21 cellular contexts compared by ENCODE assay signal in genomic region chr10:69738858-69739435, GRCh38.
DNase-seq lines count a peak whose midpoint lies in the region; ATAC-seq and TF ChIP-seq lines count a peak whose summit lies in the region.
"Had no signal": no experiment of that assay in that cellular context is flagged by ENCODE, and none has a peak within 500 bp of the region (broad histone marks: within the 10 kb centered on the region; RNA-seq: fewer than 3 reads in every experiment).

No MANE protein-coding gene starts in this region.

- BruUV-seq in IMR-90 (replicated peaks; lab: Mats Ljungman, UMichigan) = no TSS peak

- no peak overlapping the region for H2BK120ac ChIP-seq in H9 (ENCODE audit: low read depth, low read length, poor library complexity, severe bottlenecking)
- H2BK120ac ChIP-seq in IMR-90 (ENCODE audit: low read depth, low read length) = no peak overlapping the region

- intact Hi-C loops in IMR-90 (cut with micrococcal nuclease) = no loop called here
- intact Hi-C loops in upper lobe of right lung (cut with DNase I) = no loop called here

- DNase-seq in H9 = no peak
- no peak for DNase-seq in IMR-90
- no peak for DNase-seq in neural progenitor cell (ENCODE audit: low spot score)
- DNase-seq in upper lobe of right lung = peak; percentile 32
- DNase-seq in stimulated activated CD4-positive, alpha-beta T cell treated with anti-CD3 and anti-CD28 coated beads, Interleukin-2, amount 100 ng/mL, for 48 hours = no peak
- DNase-seq: ACHN; BE2C; CD4-positive, CD25-positive, alpha-beta regulatory T cell; COR-L47; DMS 273 treated with DMSO at 0.1 percent for 48 hours; DMS53; DND-41; EL; HCEC 1CT; KG1 had no signal

- H2BK20ac ChIP-seq in H9 (ENCODE audit: low read depth, low read length, poor library complexity, severe bottlenecking) (no peak overlapping the region), IMR-90 (ENCODE audit: low read depth, low read length) (no peak overlapping the region)

- H2BK5ac ChIP-seq in H9 (ENCODE audit: insufficient read length, low read length) = no peak overlapping the region
- no peak overlapping the region for H2BK5ac ChIP-seq in IMR-90 (ENCODE audit: low read depth, low read length, poor library complexity, severe bottlenecking)

- H3K4me1 ChIP-seq in H9 (ENCODE audit: insufficient read depth, low read length) (no peaks in the 10 kb centered on the region; the same call in 1 of the 2 replicates), IMR-90 (ENCODE audit: control insufficient read depth, insufficient read depth, low read length) (peaks cover 19% of the 10 kb centered on the region), neural progenitor cell (peaks cover 6% of the 10 kb centered on the region), upper lobe of right lung (no peaks in the 10 kb centered on the region)
- H3K4me1 ChIP-seq: BE2C had no signal

- no peaks in the 10 kb centered on the region for H3K79me1 ChIP-seq in H9 (ENCODE audit: insufficient read depth, low read depth, low read length, poor library complexity, severe bottlenecking)
- no peaks in the 10 kb centered on the region for H3K79me1 ChIP-seq in IMR-90 (ENCODE audit: low read depth in 1 of 2, low read length in 2 of 2)

- CTCF ChIA-PET in IMR-90 (lab: Yijun Ruan, JAX) = no interaction called here

- H3K9me3 Mint-ChIP-seq in H9 (no peaks in the 10 kb centered on the region; a peak in 1 of 5 replicates), neural progenitor cell (no peaks in the 10 kb centered on the region)
- H3K9me3 Mint-ChIP-seq: CD4-positive, CD25-positive, alpha-beta regulatory T cell; CD8-positive, alpha-beta memory T cell; IgD-negative memory B cell had no signal

- no peak overlapping the region for H4K5ac ChIP-seq in H9 (ENCODE audit: insufficient read length, low read depth, low read length)
- no peak overlapping the region for H4K5ac ChIP-seq in IMR-90 (ENCODE audit: low read depth, low read length)

- H3K36me3 Mint-ChIP-seq in H9 (ENCODE audit: insufficient read depth in 1 of 3, low read depth in 3 of 3) (no peaks in the 10 kb centered on the region), neural progenitor cell (no peaks in the 10 kb centered on the region)
- H3K36me3 Mint-ChIP-seq: CD4-positive, CD25-positive, alpha-beta regulatory T cell; CD8-positive, alpha-beta memory T cell; IgD-negative memory B cell had no signal

- in situ Hi-C loops in IMR-90 (cut with MboI; ENCODE audit: low sequenced_read_pairs) = no loop called here

- H3K23me2 ChIP-seq in H9 (ENCODE audit: insufficient read length, low read depth, low read length, poor library complexity, severe bottlenecking) = no peaks in the 10 kb centered on the region

- H3K9me1 ChIP-seq in IMR-90 (ENCODE audit: insufficient read depth, low read length) = peaks cover 11% of the 10 kb centered on the region

- H3K27ac ChIP-seq in H9 (ENCODE audit: insufficient read length, low read depth, low read length) (no peak overlapping the region), IMR-90 (ENCODE audit: insufficient read depth, low read length) (no peak overlapping the region), neural progenitor cell (no peak overlapping the region), upper lobe of right lung (no peak overlapping the region)
- H3K27ac ChIP-seq: HL-60 had no signal

- no peak overlapping the region for H3K18ac ChIP-seq in H9 (ENCODE audit: insufficient read length, low read depth, low read length)
- H3K18ac ChIP-seq in IMR-90 (ENCODE audit: low read depth, low read length) = no peak overlapping the region; the same call in 1 of the 2 replicates

- no peak overlapping the region for H3K9ac ChIP-seq in H9 (ENCODE audit: extremely low read depth, insufficient read length, low read length)
- H3K9ac ChIP-seq in IMR-90 (ENCODE audit: low read depth, low read length) = no peak overlapping the region
- H3K9ac ChIP-seq in neural progenitor cell = no peak overlapping the region

- no peak overlapping the region for H3K27ac Mint-ChIP-seq in H9
- H3K27ac Mint-ChIP-seq in neural progenitor cell = peak overlapping the region; percentile 16
- H3K27ac Mint-ChIP-seq: CD8-positive, alpha-beta memory T cell; IgD-negative memory B cell had no signal

- H2BK12ac ChIP-seq in H9 (ENCODE audit: insufficient read length, low read depth, low read length) = no peak overlapping the region

- H3K9me3 ChIP-seq in H9 (ENCODE audit: control insufficient read depth, low read depth, low read length) = no peaks in the 10 kb centered on the region
- H3K9me3 ChIP-seq in IMR-90 (ENCODE audit: control insufficient read depth, insufficient read depth, low read length) = no peaks in the 10 kb centered on the region
- no peaks in the 10 kb centered on the region for H3K9me3 ChIP-seq in neural progenitor cell (ENCODE audit: low read depth)
- H3K9me3 ChIP-seq in upper lobe of right lung = no peaks in the 10 kb centered on the region
- H3K9me3 ChIP-seq: BE2C had no signal

- H3K4me3 Mint-ChIP-seq in H9 (no peak overlapping the region), neural progenitor cell (no peak overlapping the region)
- H3K4me3 Mint-ChIP-seq: CD4-positive, CD25-positive, alpha-beta regulatory T cell; CD8-positive, alpha-beta memory T cell; IgD-negative memory B cell had no signal

- H2AK9ac ChIP-seq in IMR-90 (replicated peaks; ENCODE audit: low read depth, low read length, poor library complexity) = peak overlapping the region; percentile 25

- no peak overlapping the region for H3T11ph ChIP-seq in H9 (ENCODE audit: low read length)

- no peaks in the 10 kb centered on the region for H4K20me1 ChIP-seq in H9 (ENCODE audit: control insufficient read depth, insufficient read depth, insufficient read length)
- no peaks in the 10 kb centered on the region for H4K20me1 ChIP-seq in IMR-90 (ENCODE audit: insufficient read depth, low read length)
- no peaks in the 10 kb centered on the region for H4K20me1 ChIP-seq in neural progenitor cell (ENCODE audit: low read depth)

- H3K36me3 ChIP-seq in IMR-90 (ENCODE audit: control insufficient read depth, insufficient read depth, low read length) = no peaks in the 10 kb centered on the region
- H3K36me3 ChIP-seq in neural progenitor cell = no peaks in the 10 kb centered on the region
- H3K36me3 ChIP-seq in upper lobe of right lung = no peaks in the 10 kb centered on the region
- H3K36me3 ChIP-seq: BE2C had no signal

- H3K4me1 Mint-ChIP-seq in H9 (peaks cover 13 to 23% of the 10 kb centered on the region in 2 experiments), neural progenitor cell (peaks cover 6% of the 10 kb centered on the region)

- no peak overlapping the region for H3K4me2 ChIP-seq in H9 (ENCODE audit: insufficient read depth, insufficient read length, low read length)
- no peak overlapping the region for H3K4me2 ChIP-seq in IMR-90 (ENCODE audit: low read depth, low read length)
- no peak overlapping the region for H3K4me2 ChIP-seq in neural progenitor cell

- TF ChIP-seq RAD21 in IMR-90 (IDR thresholded peaks at IDR 0.05; ENCODE audit: low read length) = no peak

- H3K4ac ChIP-seq in H9 (ENCODE audit: low read depth, low read length) (no peak overlapping the region), IMR-90 (ENCODE audit: low read depth, low read length) (no peak overlapping the region)

- H4K8ac ChIP-seq in H9 (replicated peaks; ENCODE audit: insufficient read length, low read depth, low read length) = no peak overlapping the region
- no peak overlapping the region for H4K8ac ChIP-seq in IMR-90 (ENCODE audit: low read depth in 2 of 2, low read length in 2 of 2)

- H2AFZ ChIP-seq in H9 (ENCODE audit: low read length) (no peak overlapping the region), IMR-90 (replicated peaks; ENCODE audit: low read length, poor library complexity) (no peak overlapping the region), neural progenitor cell (replicated peaks) (peak overlapping the region; percentile 57)

- H4K91ac ChIP-seq in H9 (ENCODE audit: insufficient read length, low read depth, low read length) (no peak overlapping the region), IMR-90 (ENCODE audit: insufficient read depth, low read depth, low read length) (no peak overlapping the region)

- H2BK15ac ChIP-seq in H9 (ENCODE audit: low read depth, low read length) (no peak overlapping the region), IMR-90 (ENCODE audit: low read depth, low read length) (no peak overlapping the region)

- no peaks in the 10 kb centered on the region for H3F3A ChIP-seq in neural progenitor cell (ENCODE audit: low read depth)

- H3K56ac ChIP-seq in H9 (ENCODE audit: insufficient read length, low read depth, low read length) (no peak overlapping the region), IMR-90 (ENCODE audit: extremely low read depth, insufficient read depth, low read length) (no peak overlapping the region)

- POLR2A ChIA-PET in IMR-90 (lab: Charles Lee; ENCODE audit: unreplicated experiment) = no interaction called here

- dilution Hi-C loops in IMR-90 (cut with HindIII; ENCODE audit: low sequenced_read_pairs, unreplicated experiment) = no loop called here

- no peak for ATAC-seq in IMR-90 (ENCODE audit: low read depth)
- ATAC-seq in upper lobe of right lung = no peak
- ATAC-seq in GM21390 (IDR thresholded peaks at IDR 0.05; ENCODE audit: unreplicated experiment) = no peak
- no peak for ATAC-seq in GM21360 (IDR thresholded peaks at IDR 0.05; ENCODE audit: unreplicated experiment)
- ATAC-seq: GM12878 had no signal

- H3K79me2 ChIP-seq in H9 (ENCODE audit: insufficient read depth, low read length) (no peaks in the 10 kb centered on the region), neural progenitor cell (ENCODE audit: low read depth) (no peaks in the 10 kb centered on the region)

- peak overlapping the region; percentile 13; the same call in 1 of the 2 replicates for H3K14ac ChIP-seq in H9 (ENCODE audit: insufficient read depth, low read length)
- no peak overlapping the region for H3K14ac ChIP-seq in IMR-90 (replicated peaks; ENCODE audit: low read depth, low read length)

- no peaks in the 10 kb centered on the region for H3K27me3 ChIP-seq in H9 (ENCODE audit: insufficient read depth, low read length)
- H3K27me3 ChIP-seq in IMR-90 (ENCODE audit: control insufficient read depth, insufficient read depth, low read length) = no peaks in the 10 kb centered on the region
- no peaks in the 10 kb centered on the region for H3K27me3 ChIP-seq in neural progenitor cell
- H3K27me3 ChIP-seq in upper lobe of right lung = no peaks in the 10 kb centered on the region
- H3K27me3 ChIP-seq: BE2C had no signal

- no peak for TF ChIP-seq POLR2A in IMR-90 (IDR thresholded peaks at IDR 0.05; ENCODE audit: low read depth, low read length)

- H3K23ac ChIP-seq in H9 (ENCODE audit: insufficient read length, low read depth, low read length) = no peak overlapping the region
- no peak overlapping the region for H3K23ac ChIP-seq in IMR-90 (ENCODE audit: low read depth, low read length)

- no peak overlapping the region for H2AK5ac ChIP-seq in H9 (ENCODE audit: insufficient read length, low read length)
- no peak overlapping the region for H2AK5ac ChIP-seq in IMR-90 (ENCODE audit: low read depth, low read length)

- no peak for TF ChIP-seq CTCF in H9 (conservative IDR thresholded peaks at IDR 0.05)
- no peak for TF ChIP-seq CTCF in IMR-90 (conservative IDR thresholded peaks at IDR 0.05; ENCODE audit: low read depth, low read length)
- TF ChIP-seq CTCF in neural progenitor cell (IDR thresholded peaks at IDR 0.05) = no peak
- TF ChIP-seq CTCF in upper lobe of right lung (IDR thresholded peaks at IDR 0.05) = no peak

- WGBS in H9 (ENCODE audit: extremely low coverage, insufficient read length, low lambda C conversion rate) = no CpG with 5 or more reads among the region's 6 CpGs
- WGBS in IMR-90 (ENCODE audit: extremely low coverage in 2 of 2, insufficient read length in 1 of 2), 2 experiments = 90% methylated on average over 2 of the region's 6 CpGs; no CpG with 5 or more reads in 1 of the 2 experiments

- no peak overlapping the region for H3K4me3 ChIP-seq in IMR-90 (ENCODE audit: insufficient read depth, low read depth, low read length)
- H3K4me3 ChIP-seq in neural progenitor cell = no peak overlapping the region
- H3K4me3 ChIP-seq in upper lobe of right lung = no peak overlapping the region
- H3K4me3 ChIP-seq: GM12878 had no signal

- peaks cover 4% of the 10 kb centered on the region for H3K27me3 Mint-ChIP-seq in H9 (ENCODE audit: low read depth)
- H3K27me3 Mint-ChIP-seq in neural progenitor cell (ENCODE audit: insufficient read depth, low read depth) = peaks cover 11% of the 10 kb centered on the region
